ENCODE assay signal across 20 cellular contexts in genomic region chrX:119763836-119764387, GRCh38. TPM values are rescaled to one million over a fixed set of nuclear protein-coding genes. Genes with fewer than 3 reads are reported as not detected.
DNase-seq lines count a peak whose midpoint lies in the region; ATAC-seq, FAIRE-seq and TF ChIP-seq lines count a peak whose summit lies in the region.
"Had no signal": no experiment of that assay in that cellular context is flagged by ENCODE, and none has a peak within 500 bp of the region (broad histone marks: within the 10 kb centered on the region; RNA-seq: fewer than 3 reads in every experiment).

No MANE protein-coding gene starts in this region.

- no peaks in the 10 kb centered on the region for H3K9me3 Mint-ChIP-seq in Calu3 (ENCODE audit: low read depth, unreplicated experiment)
- H3K9me3 Mint-ChIP-seq: activated CD8-positive, alpha-beta T cell treated with anti-CD3 and anti-CD28 coated beads for 36 hours; CD8-positive, alpha-beta memory T cell had no signal

- TF ChIP-seq RAD21 in K562 (CRISPR knock-in tag; conservative IDR thresholded peaks at IDR 0.05 in 1 of 2, IDR thresholded peaks at IDR 0.05 in 1 of 2) = no peak

- H3K79me2 ChIP-seq in K562 (ENCODE audit: control insufficient read depth, insufficient read depth, low read length) = no peaks in the 10 kb centered on the region

- no peak for TF ChIP-seq EP300 in K562 (IDR thresholded peaks at IDR 0.05; ENCODE audit: low read length)

- H3K4me3 Mint-ChIP-seq in Calu3 (ENCODE audit: low read depth, unreplicated experiment) = no peak overlapping the region
- H3K4me3 Mint-ChIP-seq: activated CD8-positive, alpha-beta T cell treated with anti-CD3 and anti-CD28 coated beads for 36 hours; nephron progenitor cell had no signal

- DNase-seq in M059J (ENCODE audit: low read depth) (peak; percentile 34), K562 (ENCODE audit: extremely low read depth in 1 of 4, low spot score in 3 of 4) (no peak), spleen (peak; percentile 16), Calu3 (no peak)
- DNase-seq: activated CD4-positive, CD25-positive, alpha-beta regulatory T cell treated with anti-CD3 and anti-CD28 coated beads, Interleukin-2, amount 50 U/mL, for 72 hours; activated CD8-positive, alpha-beta T cell treated with anti-CD3 and anti-CD28 coated beads for 36 hours; activated gamma-delta T cell treated with Interleukin-2 at 50 U/mL for 16 hours; CD8-positive, alpha-beta memory T cell; dermis blood vessel endothelial cell; heart left ventricle; midbrain; NCI-H2171; nephron progenitor cell; sigmoid colon had no signal

- H3K4me1 ChIP-seq in ES-I3 (ENCODE audit: insufficient read depth, low read length) = peaks cover 8% of the 10 kb centered on the region; the same call in 1 of the 2 replicates
- peaks cover 0 to 10% of the 10 kb centered on the region in 2 experiments; a peak in 3 of 5 replicates for H3K4me1 ChIP-seq in K562 (replicated peaks in 1 of 2; ENCODE audit: control insufficient read depth in 2 of 2, insufficient read depth in 2 of 2, low read length in 2 of 2)
- peaks cover 0 to 76% (median 13%) of the 10 kb centered on the region in 6 donors for H3K4me1 ChIP-seq in spleen

- no peaks in the 10 kb centered on the region for H3K27me3 ChIP-seq in K562 (ENCODE audit: control insufficient read depth in 2 of 2, insufficient read depth in 2 of 2, low read length in 2 of 2)
- peaks cover 0 to 5% (median 0%) of the 10 kb centered on the region in 7 donors for H3K27me3 ChIP-seq in spleen (replicated peaks in 1 of 7)

- 27% methylated on average over 5 of the region's 6 CpGs for WGBS in K562 (ENCODE audit: insufficient coverage, low coverage, missing lambda C conversion rate)
- 67 to 79% (median 68%) methylated on average over 6 of the region's 6 CpGs for WGBS in spleen, 5 donors

- no peak overlapping the region for H3K27ac Mint-ChIP-seq in Calu3 (ENCODE audit: unreplicated experiment)
- H3K27ac Mint-ChIP-seq: activated CD8-positive, alpha-beta T cell treated with anti-CD3 and anti-CD28 coated beads for 36 hours; nephron progenitor cell had no signal

- no peaks in the 10 kb centered on the region for H3K27me3 Mint-ChIP-seq in Calu3 (ENCODE audit: unreplicated experiment)
- H3K27me3 Mint-ChIP-seq: activated CD8-positive, alpha-beta T cell treated with anti-CD3 and anti-CD28 coated beads for 36 hours; CD8-positive, alpha-beta memory T cell had no signal

- H3K9ac ChIP-seq in ES-I3 (ENCODE audit: low read depth, low read length) = 0 out of 2 replicates have a peak overlapping the region, but pooled peaks have one; percentile 23
- no peak overlapping the region for H3K9ac ChIP-seq in K562 (ENCODE audit: insufficient read depth in 1 of 2, low read depth in 2 of 2, low read length in 2 of 2)

- no peaks in the 10 kb centered on the region for H3K9me1 ChIP-seq in K562 (ENCODE audit: control insufficient read depth, insufficient read depth, low read length)

- H3K9me3 ChIP-seq in ES-I3 (ENCODE audit: control insufficient read depth, insufficient read depth, low read length) (no peaks in the 10 kb centered on the region), K562 (replicated peaks; ENCODE audit: control insufficient read depth, insufficient read depth, low read depth, low read length) (no peaks in the 10 kb centered on the region), spleen (no peaks in the 10 kb centered on the region)
- H3K9me3 ChIP-seq: heart left ventricle, sigmoid colon had no signal

- peaks cover 29% of the 10 kb centered on the region for H3K4me1 Mint-ChIP-seq in Calu3 (ENCODE audit: low read depth, unreplicated experiment)

- ATAC-seq in K562 = no peak
- ATAC-seq in GM21723 (IDR thresholded peaks at IDR 0.05; ENCODE audit: unreplicated experiment) = no peak
- ATAC-seq in HG02623 (IDR thresholded peaks at IDR 0.05; ENCODE audit: unreplicated experiment) = no peak
- ATAC-seq: activated CD8-positive, alpha-beta T cell treated with anti-CD3 and anti-CD28 coated beads for 36 hours; heart left ventricle; Right ventricle myocardium inferior had no signal

- TF ChIP-seq CTCF in K562 (IDR thresholded peaks at IDR 0.05 in 2 of 3, conservative IDR thresholded peaks at IDR 0.05 in 1 of 3; ENCODE audit: insufficient read depth in 2 of 3, low read depth in 1 of 3, low read length in 3 of 3) = no peak
- TF ChIP-seq CTCF in spleen (IDR thresholded peaks at IDR 0.05 in 8 of 11, conservative IDR thresholded peaks at IDR 0.05 in 3 of 11) = no peak
- TF ChIP-seq CTCF in Calu3 (IDR thresholded peaks at IDR 0.05; ENCODE audit: unreplicated experiment) = no peak

- no peak overlapping the region for H3K4me2 ChIP-seq in K562 (ENCODE audit: insufficient read depth, low read length)

- H2AFZ ChIP-seq in K562 (ENCODE audit: low read depth, low read length) = no peak overlapping the region

- H3K4me3 ChIP-seq in K562 (no peak overlapping the region), spleen (no peak overlapping the region)
- H3K4me3 ChIP-seq: cardiac muscle cell, heart left ventricle, sigmoid colon had no signal

- TF ChIP-seq POLR2A in K562 (conservative IDR thresholded peaks at IDR 0.05) (no peak), spleen (IDR thresholded peaks at IDR 0.05) (no peak)

- POLR2A ChIA-PET in K562 (lab: Yijun Ruan, JAX) = interaction anchor here (1.0 kb wide), 1 partner anchor 27 kb away, joined by 4 read pairs; the partner anchor contains the start of gene RPL39

- BruUV-seq in K562 (replicated peaks; lab: Mats Ljungman, UMichigan) = no TSS peak
- no TSS peak for BruUV-seq in Calu3 (replicated peaks; lab: Mats Ljungman, UMichigan)

- H3K27ac ChIP-seq in K562 (ENCODE audit: extremely low read depth, low read depth, low read length) = no peak overlapping the region
- peak overlapping the region in 1 of 8 donors; percentile 33 for H3K27ac ChIP-seq in spleen
- H3K27ac ChIP-seq: cardiac muscle cell, heart left ventricle, sigmoid colon had no signal

- H3K36me3 Mint-ChIP-seq in Calu3 (ENCODE audit: insufficient read depth, unreplicated experiment) = peaks cover 5% of the 10 kb centered on the region
- H3K36me3 Mint-ChIP-seq: CD8-positive, alpha-beta memory T cell had no signal

- no peaks in the 10 kb centered on the region for H4K20me1 ChIP-seq in K562 (replicated peaks; ENCODE audit: control insufficient read depth, insufficient read depth, low read length)

- intact Hi-C loops in K562 (cut with micrococcal nuclease) = no loop called here
- intact Hi-C loops in spleen (cut with DNase I; ENCODE audit: low total_unique reads) = no loop called here
- intact Hi-C loops in Calu3 (cut with micrococcal nuclease; ENCODE audit: unreplicated experiment) = no loop called here

- CTCF ChIA-PET in K562 (lab: Yijun Ruan, JAX; ENCODE audit: low intra/inter-chr PET ratio) = no interaction called here
- CTCF ChIA-PET in Calu3 (lab: Charles Lee) = interaction anchor here (0.6 kb wide), 1 partner anchor 32 kb away, joined by 7 read pairs; no protein-coding TSS in a partner anchor

- H3K36me3 ChIP-seq in ES-I3 (ENCODE audit: insufficient read depth, low read length) (no peaks in the 10 kb centered on the region), K562 (ENCODE audit: control insufficient read depth, insufficient read depth, low read length) (no peaks in the 10 kb centered on the region), spleen (no peaks in the 10 kb centered on the region)
- H3K36me3 ChIP-seq: cardiac muscle cell, heart left ventricle, sigmoid colon had no signal

- in situ Hi-C loops in K562 (cut with MboI) = loop anchor here (10.0 kb wide), 1 partner anchor 249 kb away; no protein-coding TSS in a partner anchor

- FAIRE-seq in K562 (lab: Jason Lieb, UNC) = no peak
- FAIRE-seq: urothelium cell line had no signal

RNA-seq across cellular contexts. Expression of gene SOWAHD, which starts 5.5 kb away (rescaled TPM):
- 1.8 and 3.0 TPM in 2 replicates for total RNA-seq in M059J (2014; rRNA removed; shearing (Covaris generic))
- total RNA-seq in K562 (2011; cell fraction: chromatin; rRNA removed; ENCODE audit: low replicate concordance) = not detected in 2 replicates
- not detected in 2 replicates for total RNA-seq in K562 (2011; cell fraction: nucleolus; rRNA removed)
- total RNA-seq in K562 (2011; cell fraction: nucleoplasm; rRNA removed) = not detected in 2 replicates
- 0.20 TPM in 1 of 2 replicates, not detected in the other for total RNA-seq in K562 (2014; rRNA removed)
- not detected in 2 replicates for total RNA-seq in K562 (2014; rRNA removed; fragmentation: Illumina TruSeq; extraction: Trizol)
- total RNA-seq in K562 (2015; rRNA removed; fragmentation: Illumina TruSeq; extraction: Trizol) = 0.15 TPM in 1 of 2 replicates, not detected in the other
- total RNA-seq in K562 (2021) = not detected in 2 replicates
- polyA plus RNA-seq in K562 (2011; rRNA removed) = 0.11 and 0.13 TPM in 2 replicates
- 0.12 and 0.16 TPM in 2 replicates for polyA plus RNA-seq in K562 (2011; cell fraction: cytosol; rRNA removed)
- 0.08 TPM in 1 of 2 replicates, not detected in the other for polyA plus RNA-seq in K562 (2011; cell fraction: nucleus; rRNA removed)
- 0.10 and 0.18 TPM in 2 replicates for polyA plus RNA-seq in K562 (2012)
- polyA plus RNA-seq in K562 (2014; fragmentation: Illumina TruSeq; extraction: Trizol) = not detected in 2 replicates
- polyA plus RNA-seq in K562 (2014; fragmentation: Nextera tagmentation; extraction: Ambion mirVana) = not detected
- polyA plus RNA-seq in K562 (2014; rRNA removed) = 0.15 and 0.29 TPM in 2 replicates
- not detected in 2 replicates for polyA minus RNA-seq in K562 (2011; rRNA and poly(A)+ RNA removed)
- polyA minus RNA-seq in K562 (2011; cell fraction: cytosol; rRNA and poly(A)+ RNA removed) = not detected in 2 replicates
- polyA minus RNA-seq in K562 (2011; cell fraction: nucleus; rRNA and poly(A)+ RNA removed) = not detected in 2 replicates
- total RNA-seq in spleen = 1 to 10 TPM; 5.0 to 9.5 (median 8.1) TPM
- polyA plus RNA-seq in spleen = 10 to 100 TPM; 19.2 to 26.2 (median 19.9) TPM
- total RNA-seq in Calu3 (2022) = not detected in 2 replicates
- total RNA-seq: dermis blood vessel endothelial cell had no signal

RNA-seq across cellular contexts. Expression of gene RPL39, which starts 27.5 kb away (rescaled TPM):
- 4,086 and 14,063 TPM in 2 replicates for total RNA-seq in M059J (2014; rRNA removed; shearing (Covaris generic))
- total RNA-seq in K562 (2011; cell fraction: chromatin; rRNA removed; ENCODE audit: low replicate concordance) = 163 and 225 TPM in 2 replicates
- 259 and 268 TPM in 2 replicates for total RNA-seq in K562 (2011; cell fraction: nucleolus; rRNA removed)
- total RNA-seq in K562 (2011; cell fraction: nucleoplasm; rRNA removed) = 538 and 1,218 TPM in 2 replicates
- total RNA-seq in K562 (2014; rRNA removed) = 1,067 and 1,382 TPM in 2 replicates
- 4,057 and 4,318 TPM in 2 replicates for total RNA-seq in K562 (2014; rRNA removed; fragmentation: Illumina TruSeq; extraction: Trizol)
- total RNA-seq in K562 (2015; rRNA removed; fragmentation: Illumina TruSeq; extraction: Trizol) = 2,995 and 3,004 TPM in 2 replicates
- total RNA-seq in K562 (2021) = 2,027 and 2,325 TPM in 2 replicates
- 3,720 and 3,778 TPM in 2 replicates for polyA plus RNA-seq in K562 (2011; rRNA removed)
- polyA plus RNA-seq in K562 (2011; cell fraction: cytosol; rRNA removed) = 1,208 and 3,177 TPM in 2 replicates
- 415 and 1,277 TPM in 2 replicates for polyA plus RNA-seq in K562 (2011; cell fraction: nucleus; rRNA removed)
- polyA plus RNA-seq in K562 (2012) = 4,647 and 6,635 TPM in 2 replicates
- polyA plus RNA-seq in K562 (2014; fragmentation: Illumina TruSeq; extraction: Trizol) = 4,858 and 5,043 TPM in 2 replicates
- polyA plus RNA-seq in K562 (2014; fragmentation: Nextera tagmentation; extraction: Ambion mirVana) = 1,000 to 10,000 TPM; 3,226 to 3,583 TPM
- 2,850 and 3,458 TPM in 2 replicates for polyA plus RNA-seq in K562 (2014; rRNA removed)
- polyA minus RNA-seq in K562 (2011; rRNA and poly(A)+ RNA removed) = 1,510 and 2,086 TPM in 2 replicates
- polyA minus RNA-seq in K562 (2011; cell fraction: cytosol; rRNA and poly(A)+ RNA removed) = 276 and 372 TPM in 2 replicates
- 48.2 and 180 TPM in 2 replicates for polyA minus RNA-seq in K562 (2011; cell fraction: nucleus; rRNA and poly(A)+ RNA removed)
- total RNA-seq in spleen = 1,000 to 10,000 TPM; 1,435 to 2,313 (median 1,812) TPM
- over 10,000 TPM; 15,023 to 18,857 (median 18,305) TPM for polyA plus RNA-seq in spleen
- total RNA-seq in Calu3 (2022) = 1,689 and 1,778 TPM in 2 replicates

Comparison
In these comparisons a context has a peak if more than half of its experiments do, and no peak if none do; other contexts are left out.
1. DNase-seq: peak in M059J (single experiment) and spleen (single experiment); none in K562 (0 of 4) and Calu3 (single experiment).